In the genomic region with DNA sequence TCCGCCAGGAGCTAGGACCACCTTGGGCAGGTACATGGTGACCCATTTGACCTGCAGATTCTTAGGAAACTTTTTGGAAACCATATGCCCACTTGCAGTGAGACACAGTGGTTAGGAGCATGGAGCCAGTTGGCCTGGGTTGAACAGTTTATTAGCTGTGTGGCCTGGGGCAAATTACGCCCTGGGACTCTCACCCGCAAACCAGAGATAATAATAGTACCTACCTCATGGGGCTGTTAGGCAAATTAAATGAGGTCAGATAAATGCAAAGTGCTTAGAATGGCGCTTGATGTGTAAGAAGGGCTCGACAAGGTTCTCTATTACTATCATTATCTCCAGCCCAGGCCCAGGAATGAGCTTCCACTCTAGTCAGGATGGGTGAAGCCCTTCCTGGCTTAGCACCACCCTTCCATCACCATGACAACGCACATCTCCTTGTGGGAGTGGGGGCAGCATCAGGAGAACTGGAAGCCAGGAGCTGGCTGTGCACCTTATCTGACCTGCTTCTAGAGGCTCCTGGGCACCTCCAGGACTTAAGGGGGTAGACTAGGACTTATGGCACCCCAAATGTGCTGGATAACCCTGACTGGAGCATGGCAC, we compare ENCODE assay signal across 13 cellular contexts. TPM values are rescaled to one million over a fixed set of nuclear protein-coding genes. Genes with fewer than 3 reads are reported as not detected.
A peak's percentile ranks its signal among the peaks of the same experiment; 100 is the strongest.
DNase-seq lines count a peak whose midpoint lies in the region; ATAC-seq and TF ChIP-seq lines count a peak whose summit lies in the region.
"Had no signal": no experiment of that assay in that cellular context is flagged by ENCODE, and none has a peak within 500 bp of the region (broad histone marks: within the 10 kb centered on the region; RNA-seq: fewer than 3 reads in every experiment).

No MANE protein-coding gene starts in this region.

- H3K4me1 ChIP-seq in OCI-LY1 (ENCODE audit: insufficient read depth, low read length, severe bottlenecking), result peaks cover 29% of the 10 kb centered on the region
- H3K4me1 ChIP-seq in ovary (ENCODE audit: insufficient read depth), result peaks cover 3% of the 10 kb centered on the region

- DNase-seq in DMS 273 (lab: John Stamatoyannopoulos, UW; ENCODE audit: unreplicated experiment), result peak; percentile 14
- no peak for DNase-seq in DMS 273 treated with DMSO at 0.1 percent for 48 hours (lab: John Stamatoyannopoulos, UW)
- DNase-seq in putamen (ENCODE audit: low spot score), result peak; percentile 54
- DNase-seq in Calu3, result no peak
- DNase-seq in ovary, result no peak
- no peak for DNase-seq in GF-D8 (lab: John Stamatoyannopoulos, UW)
- DNase-seq: activated naive CD4-positive, alpha-beta T cell treated with anti-CD3 and anti-CD28 coated beads, Interleukin-2, amount 10 ng/mL, durations not matched to agents 7 days and 5 days; hippocampal formation; NCI-H1092; stimulated activated naive CD4-positive, alpha-beta T cell treated with Interleukin-2 at 50 U/mL for 16 hours had no signal

- TF ChIP-seq EP300 in ovary (IDR thresholded peaks at IDR 0.05), result no peak

- no peak for TF ChIP-seq CTCF in OCI-LY1 (IDR thresholded peaks at IDR 0.05; ENCODE audit: low read length)
- TF ChIP-seq CTCF in Calu3 (IDR thresholded peaks at IDR 0.05; ENCODE audit: unreplicated experiment), result no peak
- TF ChIP-seq CTCF in ovary (IDR thresholded peaks at IDR 0.05), result no peak

- H3K4me3 Mint-ChIP-seq in Calu3 (ENCODE audit: low read depth, unreplicated experiment), result no peak overlapping the region
- H3K4me3 Mint-ChIP-seq: activated naive CD4-positive, alpha-beta T cell treated with anti-CD3 and anti-CD28 coated beads, Interleukin-2, amount 10 ng/mL, durations not matched to agents 7 days and 5 days had no signal

- peaks cover 6% of the 10 kb centered on the region for H3K36me3 Mint-ChIP-seq in Calu3 (ENCODE audit: insufficient read depth, unreplicated experiment)
- H3K36me3 Mint-ChIP-seq: activated naive CD4-positive, alpha-beta T cell treated with anti-CD3 and anti-CD28 coated beads, Interleukin-2, amount 10 ng/mL, durations not matched to agents 7 days and 5 days had no signal

- no peaks in the 10 kb centered on the region for H3F3A ChIP-seq in OCI-LY1 (ENCODE audit: insufficient read depth, low read length)

- CTCF ChIA-PET in Calu3 (lab: Charles Lee), result interaction anchor here (0.6 to 2.0 kb wide), 5 partner anchors 12 to 137 kb away, joined by 3 to 5 read pairs (median 4); no protein-coding TSS in a partner anchor

- intact Hi-C loops in Calu3 (cut with micrococcal nuclease; ENCODE audit: unreplicated experiment) (no loop called here), ovary (cut with DNase I) (no loop called here)

- no peaks in the 10 kb centered on the region for H3K9me2 ChIP-seq in OCI-LY1 (ENCODE audit: low read depth, low read length)

- no peak for TF ChIP-seq POLR2A in ovary (IDR thresholded peaks at IDR 0.05)

- BruUV-seq in Calu3 (replicated peaks; lab: Mats Ljungman, UMichigan), result no TSS peak

- no peaks in the 10 kb centered on the region for H3K79me2 ChIP-seq in OCI-LY1 (ENCODE audit: insufficient read depth, low read length)

- no peaks in the 10 kb centered on the region for H3K9me3 ChIP-seq in OCI-LY1 (ENCODE audit: low read length)
- no peaks in the 10 kb centered on the region for H3K9me3 ChIP-seq in ovary

- H3K36me3 ChIP-seq in OCI-LY1 (ENCODE audit: insufficient read depth, low read length) (no peaks in the 10 kb centered on the region), ovary (no peaks in the 10 kb centered on the region)

- no peak overlapping the region for H3K27ac Mint-ChIP-seq in Calu3 (ENCODE audit: unreplicated experiment)
- H3K27ac Mint-ChIP-seq: activated naive CD4-positive, alpha-beta T cell treated with anti-CD3 and anti-CD28 coated beads, Interleukin-2, amount 10 ng/mL, durations not matched to agents 7 days and 5 days had no signal

- peak; percentile 58 for ATAC-seq in HG02623 (IDR thresholded peaks at IDR 0.05; ENCODE audit: unreplicated experiment)

- no peaks in the 10 kb centered on the region; the same call in 1 of the 2 replicates for H3K27me3 ChIP-seq in OCI-LY1 (ENCODE audit: insufficient read depth, low read length)
- no peaks in the 10 kb centered on the region for H3K27me3 ChIP-seq in ovary

- H3K27me3 Mint-ChIP-seq in Calu3 (ENCODE audit: unreplicated experiment), result peaks cover 12% of the 10 kb centered on the region

- no peak overlapping the region for H3K27ac ChIP-seq in OCI-LY1 (ENCODE audit: low read depth, low read length, poor library complexity, severe bottlenecking)
- H3K27ac ChIP-seq in ovary, result no peak overlapping the region
- H3K27ac ChIP-seq: 22Rv1 had no signal

- no peaks in the 10 kb centered on the region for H4K20me1 ChIP-seq in OCI-LY1 (ENCODE audit: insufficient read depth, low read length)

- 90 to 93% (median 93%) methylated on average over 6 of the region's 6 CpGs for WGBS in ovary, 3 donors

- no peaks in the 10 kb centered on the region for H3K9me3 Mint-ChIP-seq in Calu3 (ENCODE audit: low read depth, unreplicated experiment)
- H3K9me3 Mint-ChIP-seq: activated naive CD4-positive, alpha-beta T cell treated with anti-CD3 and anti-CD28 coated beads, Interleukin-2, amount 10 ng/mL, durations not matched to agents 7 days and 5 days had no signal

- H2AFZ ChIP-seq in OCI-LY1 (ENCODE audit: low read length), result no peak overlapping the region

- H3K4me3 ChIP-seq in OCI-LY1 (ENCODE audit: low read depth, low read length, poor library complexity, severe bottlenecking) (no peak overlapping the region), ovary (no peak overlapping the region)

- peaks cover 46% of the 10 kb centered on the region for H3K4me1 Mint-ChIP-seq in Calu3 (ENCODE audit: low read depth, unreplicated experiment)

- no peak overlapping the region for H3K9ac ChIP-seq in OCI-LY1 (ENCODE audit: low read length)

- peak overlapping the region; percentile 40; the same call in 1 of the 2 replicates for H3K4me2 ChIP-seq in OCI-LY1 (ENCODE audit: low read length)

RNA-seq across cellular contexts. Expression of a gene that starts 5.1 kb away (rescaled TPM):
- total RNA-seq in Calu3 (2022) (6.2 and 6.4 TPM in 2 replicates), ovary (1 to 10 TPM in 3 of 7 donors, under 1 TPM in 2, not detected in 2; 0.12 to 6.0 (median 1.2) TPM)
- polyA plus RNA-seq in ovary, result under 1 TPM; 0.05 to 0.10 TPM

RNA-seq across cellular contexts. Expression of a gene that starts 28.6 kb away (rescaled TPM):
- total RNA-seq in Calu3 (2022) (24.1 and 24.7 TPM in 2 replicates), ovary (10 to 100 TPM in 5 of 7 donors, 1 to 10 TPM in 2; 8.7 to 24.9 (median 12.8) TPM)
- 10 to 100 TPM in 1 of 2 donors, 1 to 10 TPM in 1; 5.5 to 16.1 TPM for polyA plus RNA-seq in ovary

RNA-seq across cellular contexts. Expression of a gene that starts 52.9 kb away (rescaled TPM):
- not detected in 2 replicates for total RNA-seq in Calu3 (2022)
- 1 to 10 TPM in 1 of 7 donors, not detected in 6; 2.6 TPM for total RNA-seq in ovary
- polyA plus RNA-seq in ovary, result not detected

Comparison
In these comparisons a context has a peak if more than half of its experiments do, and no peak if none do; other contexts are left out.
1. DNase-seq: peak in DMS 273 (single experiment) and putamen (single experiment); none in DMS 273 treated with DMSO at 0.1 percent for 48 hours (single experiment), Calu3 (single experiment), ovary (0 of 5) and GF-D8 (single experiment).